ENCODE assay signal across 24 cellular contexts in genomic region chr20:62768234-62768814, GRCh38. TPM values are rescaled to one million over a fixed set of nuclear protein-coding genes. Genes with fewer than 3 reads are reported as not detected.
DNase-seq lines count a peak whose midpoint lies in the region; ATAC-seq, FAIRE-seq and TF ChIP-seq lines count a peak whose summit lies in the region.
"Had no signal": no experiment of that assay in that cellular context is flagged by ENCODE, and none has a peak within 500 bp of the region (broad histone marks: within the 10 kb centered on the region; RNA-seq: fewer than 3 reads in every experiment).

No MANE protein-coding gene starts in this region.

- no peak overlapping the region for H3K4me3 ChIP-seq in right atrium auricular region
- no peak overlapping the region for H3K4me3 ChIP-seq in endodermal cell (ENCODE audit: low read length)
- no peak overlapping the region for H3K4me3 ChIP-seq in prostate gland
- H3K4me3 ChIP-seq: colonic mucosa, upper lobe of right lung had no signal

- H3K4me3 Mint-ChIP-seq in endodermal cell (no peak overlapping the region), nephron (no peak overlapping the region)
- H3K4me3 Mint-ChIP-seq: activated naive CD8-positive, alpha-beta T cell; HFFc6; immature natural killer cell; naive B cell; stimulated activated naive CD8-positive, alpha-beta T cell treated with anti-CD3 and anti-CD28 coated beads, Interleukin-15, amount 100 ng/mL, for 72 hours had no signal

- intact Hi-C loops in Right ventricle myocardium inferior (cut with DNase I), result loop anchor here (5.0 kb wide), 1 partner anchor 56 kb away; no protein-coding TSS in a partner anchor
- intact Hi-C loops in prostate gland (cut with DNase I), result no loop called here

- H3K36me3 Mint-ChIP-seq in endodermal cell (ENCODE audit: low read depth), result no peaks in the 10 kb centered on the region
- H3K36me3 Mint-ChIP-seq in nephron (ENCODE audit: low read depth), result no peaks in the 10 kb centered on the region
- H3K36me3 Mint-ChIP-seq: activated naive CD8-positive, alpha-beta T cell; immature natural killer cell; naive B cell had no signal

- H3K27me3 Mint-ChIP-seq in endodermal cell (ENCODE audit: insufficient read depth) (no peaks in the 10 kb centered on the region), nephron (ENCODE audit: low read depth) (peaks cover 22% of the 10 kb centered on the region)
- H3K27me3 Mint-ChIP-seq: activated naive CD8-positive, alpha-beta T cell; stimulated activated naive CD8-positive, alpha-beta T cell treated with anti-CD3 and anti-CD28 coated beads, Interleukin-15, amount 100 ng/mL, for 72 hours had no signal

- H3K4me1 Mint-ChIP-seq in endodermal cell (no peaks in the 10 kb centered on the region), nephron (peaks cover 36% of the 10 kb centered on the region)
- H3K4me1 Mint-ChIP-seq: immature natural killer cell had no signal

- H3K9me3 Mint-ChIP-seq in endodermal cell (no peaks in the 10 kb centered on the region), nephron (no peaks in the 10 kb centered on the region)
- H3K9me3 Mint-ChIP-seq: HFFc6; immature natural killer cell; naive B cell; stimulated activated naive CD8-positive, alpha-beta T cell treated with anti-CD3 and anti-CD28 coated beads, Interleukin-15, amount 100 ng/mL, for 72 hours had no signal

- H3K4me1 ChIP-seq in right atrium auricular region, result no peaks in the 10 kb centered on the region
- H3K4me1 ChIP-seq in endodermal cell (ENCODE audit: control insufficient read depth, insufficient read depth, low read length), result no peaks in the 10 kb centered on the region
- H3K4me1 ChIP-seq in prostate gland (replicated peaks), result no peaks in the 10 kb centered on the region
- H3K4me1 ChIP-seq: colonic mucosa had no signal

- ATAC-seq in Right ventricle myocardium inferior, result no peak
- ATAC-seq in esophagus mucosa, result no peak
- ATAC-seq: stimulated activated naive CD8-positive, alpha-beta T cell treated with anti-CD3 and anti-CD28 coated beads, Interleukin-15, amount 100 ng/mL, for 72 hours had no signal

- no peak for TF ChIP-seq CTCF in right atrium auricular region (IDR thresholded peaks at IDR 0.05)
- TF ChIP-seq CTCF in endodermal cell (conservative IDR thresholded peaks at IDR 0.05), result no peak
- no peak for TF ChIP-seq CTCF in nephron (IDR thresholded peaks at IDR 0.05; ENCODE audit: unreplicated experiment in 3 of 3)
- TF ChIP-seq CTCF in prostate gland (IDR thresholded peaks at IDR 0.05), result no peak

- DNase-seq in Right ventricle myocardium inferior (ENCODE audit: missing footprints), result peak; percentile 53
- DNase-seq in right atrium auricular region (ENCODE audit: low spot score), result no peak
- DNase-seq in endodermal cell, result no peak
- no peak for DNase-seq in urothelium cell line (ENCODE audit: low spot score)
- DNase-seq in prostate gland (ENCODE audit: low spot score), result no peak
- no peak for DNase-seq in COLO829 (ENCODE audit: low spot score)
- DNase-seq: activated CD4-positive, alpha-beta T cell treated with anti-CD3 and anti-CD28 coated beads for 4 hours; colonic mucosa; immature natural killer cell; naive B cell; NCI-H1105; NCI-H446 treated with DMSO at 0.1 percent for 48 hours; NK-92 treated with Interleukin-12 subunit alpha and Interleukin-12 subunit beta, amount 100 ng/mL, for 24 hours; stimulated activated CD4-positive, alpha-beta T cell treated with anti-CD3 and anti-CD28 coated beads, Interleukin-4, amount 100 ng/mL, for 1 hour; stimulated activated naive CD8-positive, alpha-beta T cell treated with anti-CD3 and anti-CD28 coated beads, Interleukin-15, amount 100 ng/mL, for 72 hours; upper lobe of right lung had no signal

- no peak overlapping the region for H3K27ac Mint-ChIP-seq in endodermal cell
- H3K27ac Mint-ChIP-seq in nephron, result peak overlapping the region; percentile 59 to 82 (median 67)
- H3K27ac Mint-ChIP-seq: activated naive CD8-positive, alpha-beta T cell; HFFc6; immature natural killer cell had no signal

- H3K27ac ChIP-seq in right atrium auricular region, result no peak overlapping the region
- peak overlapping the region; percentile 87 for H3K27ac ChIP-seq in endodermal cell (ENCODE audit: low read depth, low read length)
- H3K27ac ChIP-seq in prostate gland, result no peak overlapping the region
- H3K27ac ChIP-seq: colonic mucosa, upper lobe of right lung had no signal

- no peaks in the 10 kb centered on the region for H3K27me3 ChIP-seq in right atrium auricular region
- no peaks in the 10 kb centered on the region for H3K27me3 ChIP-seq in endodermal cell (ENCODE audit: control insufficient read depth, insufficient read depth, low read length, poor library complexity, severe bottlenecking)
- H3K27me3 ChIP-seq in prostate gland (replicated peaks; ENCODE audit: insufficient read depth), result peaks cover 5% of the 10 kb centered on the region
- H3K27me3 ChIP-seq: colonic mucosa had no signal

- no peak for TF ChIP-seq POLR2A in prostate gland (IDR thresholded peaks at IDR 0.05)

- H3K9me3 ChIP-seq in right atrium auricular region (no peaks in the 10 kb centered on the region), endodermal cell (ENCODE audit: control insufficient read depth, low read length) (no peaks in the 10 kb centered on the region), prostate gland (no peaks in the 10 kb centered on the region)
- H3K9me3 ChIP-seq: colonic mucosa, upper lobe of right lung had no signal

- no peak overlapping the region for H3K9ac ChIP-seq in endodermal cell (ENCODE audit: extremely low read depth, low read length, poor library complexity, severe bottlenecking)

- H3K36me3 ChIP-seq in right atrium auricular region (no peaks in the 10 kb centered on the region), endodermal cell (ENCODE audit: control insufficient read depth, insufficient read depth, low read length) (no peaks in the 10 kb centered on the region), prostate gland (no peaks in the 10 kb centered on the region)
- H3K36me3 ChIP-seq: colonic mucosa, upper lobe of right lung had no signal

- 77 to 78% methylated on average over 9 to 18 of the region's 18 CpGs for WGBS in endodermal cell (ENCODE audit: insufficient coverage in 1 of 2, insufficient read length in 1 of 2), 2 experiments
- 45% methylated on average over 18 of the region's 18 CpGs for WGBS in prostate gland

- FAIRE-seq in urothelium cell line (lab: Jason Lieb, UNC), result peak; percentile 46
- FAIRE-seq: endometrium, small intestine, TTC549 had no signal

RNA-seq across cellular contexts. Expression of gene MRGBP, which starts 27.9 kb away (rescaled TPM):
- 10.0 TPM for total RNA-seq in Right ventricle myocardium inferior
- 10 to 100 TPM in 1 of 2 donors, 1 to 10 TPM in 1; 8.4 to 11.1 TPM for total RNA-seq in right atrium auricular region
- total RNA-seq in endodermal cell, result 10 to 100 TPM; 14.3 to 18.7 TPM
- 18.3 TPM for polyA plus RNA-seq in endodermal cell (2013, experiment 1 of 2)
- 18.5 TPM for polyA plus RNA-seq in endodermal cell (2013, experiment 2 of 2)
- total RNA-seq in prostate gland, result 10 to 100 TPM in 1 of 2 donors, 1 to 10 TPM in 1; 8.3 to 24.1 TPM
- 5.2 TPM for total RNA-seq in esophagus mucosa

RNA-seq across cellular contexts. Expression of gene OGFR, which starts 36.3 kb away (rescaled TPM):
- total RNA-seq in Right ventricle myocardium inferior, result 22.5 TPM
- 10 to 100 TPM; 17.3 to 31.2 TPM for total RNA-seq in right atrium auricular region
- total RNA-seq in endodermal cell, result 10 to 100 TPM; 28.1 to 28.5 TPM
- 23.9 TPM for polyA plus RNA-seq in endodermal cell (2013, experiment 1 of 2)
- polyA plus RNA-seq in endodermal cell (2013, experiment 2 of 2), result 19.5 TPM
- 10 to 100 TPM; 60.2 to 76.9 TPM for total RNA-seq in prostate gland
- total RNA-seq in esophagus mucosa, result 16.0 TPM

RNA-seq across cellular contexts. Expression of gene COL9A3, which starts 48.5 kb away (rescaled TPM):
- total RNA-seq in Right ventricle myocardium inferior (5.5 TPM), right atrium auricular region (1 to 10 TPM; 4.2 to 5.7 TPM), endodermal cell (100 to 1,000 TPM in 1 of 2 donors, 10 to 100 TPM in 1; 48.9 to 133 TPM), prostate gland (1 to 10 TPM; 5.8 to 6.5 TPM), esophagus mucosa (1.5 TPM)
- 71.6 TPM for polyA plus RNA-seq in endodermal cell (2013, experiment 1 of 2)
- polyA plus RNA-seq in endodermal cell (2013, experiment 2 of 2), result 66.6 TPM

RNA-seq across cellular contexts. Expression of gene NTSR1, which starts 59.7 kb away (rescaled TPM):
- total RNA-seq in Right ventricle myocardium inferior (not detected), right atrium auricular region (under 1 TPM in 1 of 2 donors, not detected in 1; 0.43 TPM), endodermal cell (under 1 TPM; 0.11 to 0.62 TPM), prostate gland (under 1 TPM in 1 of 2 donors, not detected in 1; 0.74 TPM), esophagus mucosa (not detected)
- 2.0 TPM for polyA plus RNA-seq in endodermal cell (2013, experiment 1 of 2)
- 1.4 TPM for polyA plus RNA-seq in endodermal cell (2013, experiment 2 of 2)
- total RNA-seq: G401 had no signal
- polyA plus RNA-seq: immature natural killer cell had no signal
